ENCODE assay signal across 10 cellular contexts in genomic region chr7:137986252-137987010, GRCh38. TPM values are rescaled to one million over a fixed set of nuclear protein-coding genes. Genes with fewer than 3 reads are reported as not detected.
DNase-seq lines count a peak whose midpoint lies in the region; ATAC-seq and TF ChIP-seq lines count a peak whose summit lies in the region.
"Had no signal": no experiment of that assay in that cellular context is flagged by ENCODE, and none has a peak within 500 bp of the region (broad histone marks: within the 10 kb centered on the region; RNA-seq: fewer than 3 reads in every experiment).

No MANE protein-coding gene starts in this region.

- H3K4me1 ChIP-seq in lower lobe of right lung (peaks cover 88% of the 10 kb centered on the region), thymus (ENCODE audit: control insufficient read depth, insufficient read depth, low read length) (peaks cover 3% of the 10 kb centered on the region)

- no peaks in the 10 kb centered on the region for H3K36me3 ChIP-seq in lower lobe of right lung
- H3K36me3 ChIP-seq in thymus (ENCODE audit: control insufficient read depth, insufficient read depth): no peaks in the 10 kb centered on the region
- H3K36me3 ChIP-seq: neutrophil had no signal

- TF ChIP-seq CTCF in choroid plexus epithelial cell (conservative IDR thresholded peaks at IDR 0.05; ENCODE audit: low read depth, low read length) (no peak), lower lobe of right lung (IDR thresholded peaks at IDR 0.05) (no peak)

- no peaks in the 10 kb centered on the region for H3K27me3 ChIP-seq in lower lobe of right lung (ENCODE audit: low read depth)
- H3K27me3 ChIP-seq in thymus (ENCODE audit: control insufficient read depth, insufficient read depth): no peaks in the 10 kb centered on the region
- H3K27me3 ChIP-seq: neutrophil had no signal

- peak; percentile 19 for ATAC-seq in HG03354 (IDR thresholded peaks at IDR 0.05; ENCODE audit: poor library complexity, severe bottlenecking, unreplicated experiment)
- ATAC-seq in lower lobe of right lung: peak; percentile 35 to 42
- no peak for ATAC-seq in HG03378 (IDR thresholded peaks at IDR 0.05; ENCODE audit: unreplicated experiment)
- no peak for ATAC-seq in HG02870 (IDR thresholded peaks at IDR 0.05; ENCODE audit: unreplicated experiment)

- peak overlapping the region; percentile 60 for H3K27ac ChIP-seq in lower lobe of right lung
- H3K27ac ChIP-seq in thymus (ENCODE audit: low read depth): peak overlapping the region; percentile 12
- H3K27ac ChIP-seq: neutrophil had no signal

- WGBS in thymus: 89% methylated on average over 14 of the region's 14 CpGs

- DNase-seq in choroid plexus epithelial cell (ENCODE audit: low read depth): peak; percentile 86
- no peak for DNase-seq in lower lobe of right lung
- no peak for DNase-seq in NCI-H1436 treated with DMSO at 0.1 percent for 48 hours (lab: John Stamatoyannopoulos, UW)
- DNase-seq in inferior parietal cortex (ENCODE audit: extremely low spot score): no peak
- DNase-seq: NCI-H2081 had no signal

- H3K9me3 ChIP-seq in lower lobe of right lung (no peaks in the 10 kb centered on the region), thymus (ENCODE audit: control insufficient read depth) (no peaks in the 10 kb centered on the region)
- H3K9me3 ChIP-seq: neutrophil had no signal

- intact Hi-C loops in lower lobe of right lung (cut with DNase I): no loop called here

- H3K4me3 ChIP-seq in choroid plexus epithelial cell (ENCODE audit: low read depth, low read length) (peak overlapping the region; percentile 6), lower lobe of right lung (no peak overlapping the region), thymus (ENCODE audit: low read length) (no peak overlapping the region)

RNA-seq across cellular contexts. Expression of gene CREB3L2, which starts 15.5 kb away (rescaled TPM):
- 48.9 TPM for total RNA-seq in lower lobe of right lung
- polyA plus RNA-seq in thymus: 6.6 TPM

Comparison
In these comparisons a context has a peak if more than half of its experiments do, and no peak if none do; other contexts are left out.
1. ATAC-seq: peak in HG03354 (single experiment) and lower lobe of right lung (2 of 2); none in HG03378 (single experiment) and HG02870 (single experiment).